Comparison of ENCODE assay signal across 24 cellular contexts in the genomic region with DNA sequence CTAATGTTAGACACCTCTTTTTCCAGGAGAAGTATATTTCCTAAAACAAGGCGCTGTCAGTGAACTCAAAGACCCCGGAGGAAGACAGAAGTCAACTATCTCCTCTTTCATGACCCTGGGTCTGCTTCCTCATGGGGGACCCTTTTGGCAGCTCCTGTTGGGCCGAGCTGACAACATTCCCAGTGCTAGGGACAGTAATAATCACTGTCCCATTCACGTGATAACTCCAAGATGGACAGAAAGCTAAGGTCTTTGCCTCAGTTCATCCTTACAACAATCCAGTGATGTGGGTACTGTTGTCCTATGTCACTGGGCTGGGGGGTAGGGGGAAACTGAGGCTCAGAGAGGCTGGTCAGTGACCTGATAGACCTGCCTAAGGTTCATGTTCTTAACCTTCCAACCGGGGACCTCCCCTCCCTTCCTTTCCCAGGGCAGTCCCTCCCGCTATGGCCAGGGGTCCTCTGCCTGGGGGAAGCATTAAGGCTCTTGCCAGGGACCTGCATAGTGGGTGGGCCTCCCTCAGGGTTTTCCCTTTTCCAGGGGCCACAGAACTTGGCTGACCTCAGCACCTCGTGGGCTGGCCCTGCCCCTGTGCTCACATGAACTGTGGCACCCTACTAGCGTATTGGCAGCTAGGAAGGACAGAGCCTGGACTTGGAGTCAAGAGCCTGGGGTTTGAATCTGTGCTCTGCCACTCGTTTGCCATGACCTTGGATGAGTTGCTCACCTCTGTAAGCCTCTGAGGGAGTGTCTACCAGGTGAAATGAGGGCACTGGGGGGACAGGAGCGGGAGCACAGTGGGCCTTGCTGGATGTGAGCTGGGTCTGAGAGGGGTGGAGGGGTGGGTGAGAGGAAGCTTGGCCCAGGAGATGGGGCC. TPM values are rescaled to one million over a fixed set of nuclear protein-coding genes. Genes with fewer than 3 reads are reported as not detected.
A peak's percentile ranks its signal among the peaks of the same experiment; 100 is the strongest.
DNase-seq lines count a peak whose midpoint lies in the region; ATAC-seq, FAIRE-seq and TF ChIP-seq lines count a peak whose summit lies in the region.
"Had no signal": no experiment of that assay in that cellular context is flagged by ENCODE, and none has a peak within 500 bp of the region (broad histone marks: within the 10 kb centered on the region; RNA-seq: fewer than 3 reads in every experiment).

No MANE protein-coding gene starts in this region.

- CTCF ChIA-PET in naive thymus-derived CD4-positive, alpha-beta T cell (lab: Charles Lee): no interaction called here

- WGBS in H9 (ENCODE audit: extremely low coverage, insufficient read length, low lambda C conversion rate): no CpG with 5 or more reads among the region's 10 CpGs
- 88% methylated on average over 10 of the region's 10 CpGs for WGBS in smooth muscle cell (ENCODE audit: low lambda C conversion rate)

- no peak for FAIRE-seq in astrocyte (lab: Jason Lieb, UNC)
- FAIRE-seq: GM12878, GM19239, H54, RCC 7860 had no signal

- H3K4me3 Mint-ChIP-seq in H9: no peak overlapping the region
- H3K4me3 Mint-ChIP-seq in astrocyte (ENCODE audit: unreplicated experiment): no peak overlapping the region
- no peak overlapping the region for H3K4me3 Mint-ChIP-seq in naive thymus-derived CD4-positive, alpha-beta T cell
- H3K4me3 Mint-ChIP-seq: activated CD4-positive, alpha-beta memory T cell treated with anti-CD3 and anti-CD28 coated beads for 36 hours; activated naive CD4-positive, alpha-beta T cell treated with anti-CD3 and anti-CD28 coated beads for 36 hours; activated T-cell treated with anti-CD3 and anti-CD28 coated beads, Interleukin-2, amount 50 U/mL, for 24 hours; stimulated activated effector memory CD8-positive, alpha-beta T cell treated with anti-CD3 and anti-CD28 coated beads, Interleukin-12 subunit alpha, Interleukin-12 subunit beta, amount 100 ng/mL, for 72 hours; T-helper 2 cell treated with Interferon-gamma antibody and Interleukin-4, amounts not matched to agents 5 μg/mL and 100 μg/mL, for 36 hours had no signal

- H3K27me3 Mint-ChIP-seq in H9 (ENCODE audit: low read depth): peaks cover 6% of the 10 kb centered on the region; the same call in 1 of the 2 replicates
- H3K27me3 Mint-ChIP-seq in astrocyte (ENCODE audit: low read depth, unreplicated experiment): peaks cover 20% of the 10 kb centered on the region
- H3K27me3 Mint-ChIP-seq in naive thymus-derived CD4-positive, alpha-beta T cell: peaks cover 4 to 11% (median 9%) of the 10 kb centered on the region in 5 donors
- H3K27me3 Mint-ChIP-seq: activated T-cell treated with anti-CD3 and anti-CD28 coated beads, Interleukin-2, amount 50 U/mL, for 24 hours had no signal

- POLR2A ChIA-PET in naive thymus-derived CD4-positive, alpha-beta T cell (lab: Charles Lee): no interaction called here

- H3K4me3 ChIP-seq in astrocyte (ENCODE audit: insufficient read depth, low read depth, low read length) (no peak overlapping the region), lower lobe of right lung (no peak overlapping the region), smooth muscle cell (no peak overlapping the region)
- H3K4me3 ChIP-seq in naive thymus-derived CD4-positive, alpha-beta T cell (ENCODE audit: low read length): no peak overlapping the region
- H3K4me3 ChIP-seq: GM12878 had no signal

- peaks cover 8 to 9% of the 10 kb centered on the region in 2 experiments for H3K9me3 Mint-ChIP-seq in H9
- peaks cover 11% of the 10 kb centered on the region for H3K9me3 Mint-ChIP-seq in astrocyte (ENCODE audit: unreplicated experiment)
- H3K9me3 Mint-ChIP-seq in naive thymus-derived CD4-positive, alpha-beta T cell: peaks cover 0 to 12% (median 8%) of the 10 kb centered on the region in 11 donors
- H3K9me3 Mint-ChIP-seq: stimulated activated effector memory CD8-positive, alpha-beta T cell treated with anti-CD3 and anti-CD28 coated beads, Interleukin-12 subunit alpha, Interleukin-12 subunit beta, amount 100 ng/mL, for 72 hours had no signal

- H3K36me3 ChIP-seq in astrocyte (ENCODE audit: insufficient read depth, low read length) (no peaks in the 10 kb centered on the region), lower lobe of right lung (no peaks in the 10 kb centered on the region), smooth muscle cell (ENCODE audit: low read depth) (no peaks in the 10 kb centered on the region)
- H3K36me3 ChIP-seq in naive thymus-derived CD4-positive, alpha-beta T cell (ENCODE audit: control insufficient read depth in 2 of 3, insufficient read depth in 3 of 3, low read length in 3 of 3): no peaks in the 10 kb centered on the region

- no peak overlapping the region for H2BK15ac ChIP-seq in H9 (ENCODE audit: low read depth, low read length)

- ATAC-seq in lower lobe of right lung: no peak
- ATAC-seq in GM19324 (IDR thresholded peaks at IDR 0.05; ENCODE audit: low FRiP score, unreplicated experiment): no peak
- no peak for ATAC-seq in naive thymus-derived CD4-positive, alpha-beta T cell
- ATAC-seq: GM12878; stimulated activated effector memory CD8-positive, alpha-beta T cell treated with anti-CD3 and anti-CD28 coated beads, Interleukin-12 subunit alpha, Interleukin-12 subunit beta, amount 100 ng/mL, for 72 hours had no signal

- H2AFZ ChIP-seq in H9 (ENCODE audit: low read length) (no peak overlapping the region), astrocyte (ENCODE audit: low read depth, low read length) (no peak overlapping the region), smooth muscle cell (ENCODE audit: low read depth) (no peak overlapping the region)

- no peak overlapping the region for H3K23ac ChIP-seq in H9 (ENCODE audit: insufficient read length, low read depth, low read length)

- H3K27ac ChIP-seq in H9 (ENCODE audit: insufficient read length, low read depth, low read length) (no peak overlapping the region), astrocyte (ENCODE audit: low read depth, low read length) (no peak overlapping the region), lower lobe of right lung (peak overlapping the region; percentile 72), smooth muscle cell (ENCODE audit: low read depth) (peak overlapping the region; percentile 97)
- H3K27ac ChIP-seq in naive thymus-derived CD4-positive, alpha-beta T cell (ENCODE audit: low read depth, low read length): no peak overlapping the region

- H3K4me1 Mint-ChIP-seq in H9 (peaks cover 2 to 10% of the 10 kb centered on the region in 2 experiments), astrocyte (ENCODE audit: low read depth, unreplicated experiment) (peaks cover 5% of the 10 kb centered on the region)
- H3K4me1 Mint-ChIP-seq in naive thymus-derived CD4-positive, alpha-beta T cell: no peaks in the 10 kb centered on the region
- H3K4me1 Mint-ChIP-seq: stimulated activated effector memory CD8-positive, alpha-beta T cell treated with anti-CD3 and anti-CD28 coated beads, Interleukin-12 subunit alpha, Interleukin-12 subunit beta, amount 100 ng/mL, for 72 hours had no signal

- H4K8ac ChIP-seq in H9 (replicated peaks; ENCODE audit: insufficient read length, low read depth, low read length): no peak overlapping the region

- intact Hi-C loops in lower lobe of right lung (cut with DNase I): no loop called here
- intact Hi-C loops in naive thymus-derived CD4-positive, alpha-beta T cell (cut with micrococcal nuclease): no loop called here

- no peak overlapping the region for H2BK12ac ChIP-seq in H9 (ENCODE audit: insufficient read length, low read depth, low read length)

- H3K9me3 ChIP-seq in H9 (ENCODE audit: control insufficient read depth, low read depth, low read length) (no peaks in the 10 kb centered on the region), astrocyte (ENCODE audit: insufficient read depth, low read depth, low read length) (no peaks in the 10 kb centered on the region), lower lobe of right lung (no peaks in the 10 kb centered on the region), smooth muscle cell (replicated peaks; ENCODE audit: low read depth) (peaks cover 4% of the 10 kb centered on the region)
- peaks cover 0 to 3% (median 0%) of the 10 kb centered on the region in 3 experiments for H3K9me3 ChIP-seq in naive thymus-derived CD4-positive, alpha-beta T cell (ENCODE audit: control insufficient read depth in 2 of 3, low read length in 3 of 3)
- H3K9me3 ChIP-seq: SK-N-SH had no signal

- H3K36me3 Mint-ChIP-seq in H9 (ENCODE audit: insufficient read depth in 1 of 3, low read depth in 3 of 3) (peaks cover 0 to 9% (median 7%) of the 10 kb centered on the region in 3 experiments; a peak in 4 of 7 replicates), astrocyte (ENCODE audit: low read depth, unreplicated experiment) (no peaks in the 10 kb centered on the region)
- H3K36me3 Mint-ChIP-seq in naive thymus-derived CD4-positive, alpha-beta T cell: peaks cover 0 to 4% (median 0%) of the 10 kb centered on the region in 5 donors
- H3K36me3 Mint-ChIP-seq: activated CD4-positive, alpha-beta memory T cell treated with anti-CD3 and anti-CD28 coated beads for 36 hours; stimulated activated effector memory CD8-positive, alpha-beta T cell treated with anti-CD3 and anti-CD28 coated beads, Interleukin-12 subunit alpha, Interleukin-12 subunit beta, amount 100 ng/mL, for 72 hours had no signal

- H3K27ac Mint-ChIP-seq in H9 (no peak overlapping the region; a peak in 1 of 7 replicates), astrocyte (ENCODE audit: unreplicated experiment) (peak overlapping the region; percentile 34)
- no peak overlapping the region for H3K27ac Mint-ChIP-seq in naive thymus-derived CD4-positive, alpha-beta T cell
- H3K27ac Mint-ChIP-seq: activated CD4-positive, alpha-beta memory T cell treated with anti-CD3 and anti-CD28 coated beads for 36 hours; activated naive CD4-positive, alpha-beta T cell treated with anti-CD3 and anti-CD28 coated beads for 36 hours; activated T-cell treated with anti-CD3 and anti-CD28 coated beads, Interleukin-2, amount 50 U/mL, for 24 hours; stimulated activated effector memory CD8-positive, alpha-beta T cell treated with anti-CD3 and anti-CD28 coated beads, Interleukin-12 subunit alpha, Interleukin-12 subunit beta, amount 100 ng/mL, for 72 hours; T-helper 2 cell treated with Interferon-gamma antibody and Interleukin-4, amounts not matched to agents 5 μg/mL and 100 μg/mL, for 36 hours had no signal

- H3K9ac ChIP-seq in H9 (ENCODE audit: extremely low read depth, insufficient read length, low read length): no peak overlapping the region
- no peak overlapping the region for H3K9ac ChIP-seq in astrocyte (ENCODE audit: low read length)
- peak overlapping the region; percentile 86 for H3K9ac ChIP-seq in smooth muscle cell (ENCODE audit: low read depth)
- H3K9ac ChIP-seq: SK-N-SH had no signal

- no peaks in the 10 kb centered on the region for H3F3A ChIP-seq in smooth muscle cell (ENCODE audit: low read depth)

- H4K91ac ChIP-seq in H9 (ENCODE audit: insufficient read length, low read depth, low read length): no peak overlapping the region

- no peaks in the 10 kb centered on the region for H3K4me1 ChIP-seq in H9 (ENCODE audit: insufficient read depth, low read length)
- H3K4me1 ChIP-seq in astrocyte (ENCODE audit: insufficient read depth, low read length): peaks cover 22% of the 10 kb centered on the region
- peaks cover 28% of the 10 kb centered on the region for H3K4me1 ChIP-seq in lower lobe of right lung
- peaks cover 3% of the 10 kb centered on the region for H3K4me1 ChIP-seq in smooth muscle cell (ENCODE audit: low read depth)
- H3K4me1 ChIP-seq in naive thymus-derived CD4-positive, alpha-beta T cell (ENCODE audit: control insufficient read depth in 2 of 2, insufficient read depth in 2 of 2, low read length in 2 of 2): no peaks in the 10 kb centered on the region

- no peaks in the 10 kb centered on the region for H3K79me2 ChIP-seq in H9 (ENCODE audit: insufficient read depth, low read length)
- H3K79me2 ChIP-seq in astrocyte (ENCODE audit: insufficient read depth, low read length): no peaks in the 10 kb centered on the region
- H3K79me2 ChIP-seq in smooth muscle cell (ENCODE audit: low read depth): no peaks in the 10 kb centered on the region

- no peak overlapping the region for H3T11ph ChIP-seq in H9 (ENCODE audit: low read length)

- no peak overlapping the region for H2BK20ac ChIP-seq in H9 (ENCODE audit: low read depth, low read length, poor library complexity, severe bottlenecking)

- no peak overlapping the region for H3K4me2 ChIP-seq in H9 (ENCODE audit: insufficient read depth, insufficient read length, low read length)
- H3K4me2 ChIP-seq in astrocyte (ENCODE audit: low read length): no peak overlapping the region
- H3K4me2 ChIP-seq in smooth muscle cell: no peak overlapping the region
- H3K4me2 ChIP-seq: SK-N-SH had no signal

- H2BK120ac ChIP-seq in H9 (ENCODE audit: low read depth, low read length, poor library complexity, severe bottlenecking): no peak overlapping the region

- H3K14ac ChIP-seq in H9 (ENCODE audit: insufficient read depth, low read length): no peak overlapping the region; the same call in 1 of the 2 replicates

- H3K27me3 ChIP-seq in H9 (ENCODE audit: insufficient read depth, low read length): no peaks in the 10 kb centered on the region
- no peaks in the 10 kb centered on the region for H3K27me3 ChIP-seq in astrocyte (ENCODE audit: insufficient read depth, low read length)
- no peaks in the 10 kb centered on the region for H3K27me3 ChIP-seq in lower lobe of right lung (ENCODE audit: low read depth)
- no peaks in the 10 kb centered on the region for H3K27me3 ChIP-seq in smooth muscle cell (ENCODE audit: low read depth)
- H3K27me3 ChIP-seq in naive thymus-derived CD4-positive, alpha-beta T cell (ENCODE audit: control insufficient read depth in 2 of 2, insufficient read depth in 2 of 2, low read length in 2 of 2): peaks cover 0 to under 1% of the 10 kb centered on the region in 2 donors

- no peaks in the 10 kb centered on the region for H3K79me1 ChIP-seq in H9 (ENCODE audit: insufficient read depth, low read depth, low read length, poor library complexity, severe bottlenecking)

- H3K56ac ChIP-seq in H9 (ENCODE audit: insufficient read length, low read depth, low read length): no peak overlapping the region

- H3K4ac ChIP-seq in H9 (ENCODE audit: low read depth, low read length): no peak overlapping the region

- no peak overlapping the region for H3K18ac ChIP-seq in H9 (ENCODE audit: insufficient read length, low read depth, low read length)

- no peak for TF ChIP-seq CTCF in H9 (conservative IDR thresholded peaks at IDR 0.05)
- TF ChIP-seq CTCF in astrocyte (IDR thresholded peaks at IDR 0.05; ENCODE audit: insufficient read depth, low read depth, low read length): no peak
- TF ChIP-seq CTCF in lower lobe of right lung (IDR thresholded peaks at IDR 0.05): no peak
- TF ChIP-seq CTCF in smooth muscle cell (IDR thresholded peaks at IDR 0.05; ENCODE audit: borderline replicate concordance, insufficient read depth, poor library complexity, severe bottlenecking): no peak

- peak; percentile 3 for DNase-seq in H9
- no peak for DNase-seq in astrocyte (ENCODE audit: low read depth)
- DNase-seq in lower lobe of right lung: no peak
- no peak for DNase-seq in smooth muscle cell (lab: John Stamatoyannopoulos, UW; ENCODE audit: unreplicated experiment)
- no peak for DNase-seq in T-helper 2 cell
- no peak for DNase-seq in activated naive CD4-positive, alpha-beta T cell treated with anti-CD3 and anti-CD28 coated beads, Interleukin-2, amount 50 U/mL, for 16 hours
- DNase-seq in naive thymus-derived CD4-positive, alpha-beta T cell: no peak
- DNase-seq: activated CD4-positive, alpha-beta memory T cell treated with anti-CD3 and anti-CD28 coated beads for 36 hours; activated naive CD4-positive, alpha-beta T cell treated with anti-CD3 and anti-CD28 coated beads for 36 hours; activated T-cell treated with anti-CD3 and anti-CD28 coated beads, Interleukin-2, amount 50 U/mL, for 24 hours; NCI-H1105; NCI-H2107; NCI-H510A treated with DMSO at 0.1 percent for 48 hours; NK-92 treated with Interleukin-12 subunit alpha and Interleukin-12 subunit beta, amount 100 ng/mL, for 24 hours; occipital lobe; SK-N-SH; trophoblast cell had no signal

- H4K5ac ChIP-seq in H9 (ENCODE audit: insufficient read length, low read depth, low read length): no peak overlapping the region

- H3K23me2 ChIP-seq in H9 (ENCODE audit: insufficient read length, low read depth, low read length, poor library complexity, severe bottlenecking): peaks cover 2% of the 10 kb centered on the region

- no peak overlapping the region for H2BK5ac ChIP-seq in H9 (ENCODE audit: insufficient read length, low read length)

- H2AK5ac ChIP-seq in H9 (ENCODE audit: insufficient read length, low read length): no peak overlapping the region

- H4K20me1 ChIP-seq in H9 (ENCODE audit: control insufficient read depth, insufficient read depth, insufficient read length) (no peaks in the 10 kb centered on the region), astrocyte (ENCODE audit: insufficient read depth, low read length) (no peaks in the 10 kb centered on the region), smooth muscle cell (ENCODE audit: low read depth) (no peaks in the 10 kb centered on the region)

RNA-seq across cellular contexts. Expression of a gene that starts 53.6 kb away (rescaled TPM):
- total RNA-seq in H9 (2021): 0.46 and 0.59 TPM in 2 replicates
- 24.4 and 43.7 TPM in 2 replicates for total RNA-seq in astrocyte
- total RNA-seq in lower lobe of right lung: 121 TPM
- total RNA-seq in smooth muscle cell: 147 and 171 TPM in 2 replicates
- 330 and 444 TPM in 2 replicates for polyA plus RNA-seq in smooth muscle cell
- 1 to 10 TPM in 1 of 5 experiments, under 1 TPM in 3, not detected in 1; 0.08 to 4.5 (median 0.61) TPM for total RNA-seq in naive thymus-derived CD4-positive, alpha-beta T cell
- not detected for polyA plus RNA-seq in naive thymus-derived CD4-positive, alpha-beta T cell

Comparison
In these comparisons a context has a peak if more than half of its experiments do, and no peak if none do; other contexts are left out.
1. H3K27ac ChIP-seq: peak in lower lobe of right lung (single experiment) and smooth muscle cell (single experiment); none in H9 (single experiment), astrocyte (single experiment) and naive thymus-derived CD4-positive, alpha-beta T cell (single experiment).